ENCODE assay signal across 25 cellular contexts in genomic region chr12:6294156-6294532, GRCh38. TPM values are rescaled to one million over a fixed set of nuclear protein-coding genes. Genes with fewer than 3 reads are reported as not detected.
DNase-seq lines count a peak whose midpoint lies in the region; ATAC-seq and TF ChIP-seq lines count a peak whose summit lies in the region.
"Had no signal": no experiment of that assay in that cellular context is flagged by ENCODE, and none has a peak within 500 bp of the region (broad histone marks: within the 10 kb centered on the region; RNA-seq: fewer than 3 reads in every experiment).

No MANE protein-coding gene starts in this region.

- H3K4me3 ChIP-seq in PC-9 = no peak overlapping the region
- no peak overlapping the region for H3K4me3 ChIP-seq in liver (ENCODE audit: low read depth in 1 of 3, low read length in 3 of 3)
- H3K4me3 ChIP-seq in transverse colon = no peak overlapping the region

- H3K4me3 Mint-ChIP-seq in chondrocyte (ENCODE audit: unreplicated experiment) = no peak overlapping the region
- H3K4me3 Mint-ChIP-seq in activated CD8-positive, alpha-beta memory T cell treated with anti-CD3 and anti-CD28 coated beads, Interleukin-2, amount 10 ng/mL, durations not matched to agents 7 days and 5 days = no peak overlapping the region
- H3K4me3 Mint-ChIP-seq: CD8-positive, alpha-beta T cell; natural killer cell; stimulated activated memory B cell treated with anti-CD40 and anti-IgM and Interleukin-4, amounts not matched to agents 10 μg/mL and 1 μg/mL and 100 μg/mL, for 72 hours had no signal

- H3K27ac Mint-ChIP-seq in chondrocyte (ENCODE audit: unreplicated experiment) = no peak overlapping the region
- H3K27ac Mint-ChIP-seq in activated CD8-positive, alpha-beta memory T cell treated with anti-CD3 and anti-CD28 coated beads, Interleukin-2, amount 10 ng/mL, durations not matched to agents 7 days and 5 days = no peak overlapping the region
- H3K27ac Mint-ChIP-seq: CD8-positive, alpha-beta T cell; natural killer cell; stimulated activated memory B cell treated with anti-CD40 and anti-IgM and Interleukin-4, amounts not matched to agents 10 μg/mL and 1 μg/mL and 100 μg/mL, for 72 hours had no signal

- intact Hi-C loops in PC-9 (cut with micrococcal nuclease; ENCODE audit: unreplicated experiment) (loop anchor here (2.0 kb wide), 1 partner anchor 83 kb away; no protein-coding TSS in a partner anchor), transverse colon (cut with DNase I; ENCODE audit: low total_unique reads) (no loop called here)

- no peak for ATAC-seq in HG03521 (IDR thresholded peaks at IDR 0.05; ENCODE audit: unreplicated experiment)
- no peak for ATAC-seq in activated CD8-positive, alpha-beta memory T cell treated with anti-CD3 and anti-CD28 coated beads, Interleukin-2, amount 10 ng/mL, durations not matched to agents 7 days and 5 days
- ATAC-seq: CD8-positive, alpha-beta T cell; natural killer cell; stimulated activated memory B cell treated with anti-CD40 and anti-IgM and Interleukin-4, amounts not matched to agents 10 μg/mL and 1 μg/mL and 100 μg/mL, for 72 hours had no signal

- H3K27ac ChIP-seq in PC-9 (peak overlapping the region; percentile 91), liver (ENCODE audit: low read depth in 1 of 2, low read length in 2 of 2) (peak overlapping the region; percentile 57 to 83), transverse colon (peak overlapping the region; percentile 87 to 96 (median 90))
- H3K27ac ChIP-seq: VCaP had no signal

- in situ Hi-C loops in transverse colon (cut with MboI; ENCODE audit: low pct_ligation_motif_present in 1 of 4, low pct_unique_long_range_greater_than_20kb in 1 of 4, low sequenced_read_pairs in 3 of 4) = no loop called here

- no peak for TF ChIP-seq POLR2A in transverse colon (IDR thresholded peaks at IDR 0.05)

- H3K27me3 Mint-ChIP-seq in chondrocyte (ENCODE audit: low read depth) = no peaks in the 10 kb centered on the region
- peaks cover 8% of the 10 kb centered on the region for H3K27me3 Mint-ChIP-seq in activated CD8-positive, alpha-beta memory T cell treated with anti-CD3 and anti-CD28 coated beads, Interleukin-2, amount 10 ng/mL, durations not matched to agents 7 days and 5 days

- H4K20me1 ChIP-seq in PC-9 (ENCODE audit: insufficient read depth) = no peaks in the 10 kb centered on the region

- H3K27me3 ChIP-seq in PC-9 (ENCODE audit: insufficient read depth, low read depth) (no peaks in the 10 kb centered on the region), liver (ENCODE audit: control insufficient read depth in 4 of 4, insufficient read depth in 4 of 4, low read length in 3 of 4) (no peaks in the 10 kb centered on the region), transverse colon (no peaks in the 10 kb centered on the region)

- peak overlapping the region; percentile 53 for H3K4me2 ChIP-seq in PC-9

- H3K4me1 ChIP-seq in PC-9 (replicated peaks; ENCODE audit: insufficient read depth) (peaks cover 64% of the 10 kb centered on the region), liver (ENCODE audit: control insufficient read depth in 4 of 4, insufficient read depth in 4 of 4, low read length in 3 of 4) (peaks cover 10 to 33% (median 25%) of the 10 kb centered on the region in 4 donors), transverse colon (peaks cover 20 to 58% (median 36%) of the 10 kb centered on the region in 4 donors)

- peaks cover 48% of the 10 kb centered on the region for H3F3A ChIP-seq in PC-9 (ENCODE audit: insufficient read depth, low read depth)

- H3K9me3 Mint-ChIP-seq in chondrocyte (ENCODE audit: low read depth) = no peaks in the 10 kb centered on the region
- no peaks in the 10 kb centered on the region for H3K9me3 Mint-ChIP-seq in activated CD8-positive, alpha-beta memory T cell treated with anti-CD3 and anti-CD28 coated beads, Interleukin-2, amount 10 ng/mL, durations not matched to agents 7 days and 5 days (ENCODE audit: low read depth)
- H3K9me3 Mint-ChIP-seq: CD8-positive, alpha-beta T cell; natural killer cell; stimulated activated memory B cell treated with anti-CD40 and anti-IgM and Interleukin-4, amounts not matched to agents 10 μg/mL and 1 μg/mL and 100 μg/mL, for 72 hours had no signal

- peaks cover 23% of the 10 kb centered on the region for H3K4me1 Mint-ChIP-seq in chondrocyte (ENCODE audit: low read depth)
- H3K4me1 Mint-ChIP-seq in activated CD8-positive, alpha-beta memory T cell treated with anti-CD3 and anti-CD28 coated beads, Interleukin-2, amount 10 ng/mL, durations not matched to agents 7 days and 5 days = no peaks in the 10 kb centered on the region
- H3K4me1 Mint-ChIP-seq: natural killer cell; stimulated activated memory B cell treated with anti-CD40 and anti-IgM and Interleukin-4, amounts not matched to agents 10 μg/mL and 1 μg/mL and 100 μg/mL, for 72 hours had no signal

- DNase-seq in PC-9 (no peak), chondrocyte (ENCODE audit: low spot score) (peak; percentile 2), transverse colon (no peak), SHP77 treated with DMSO at 0.1 percent for 48 hours (lab: John Stamatoyannopoulos, UW) (no peak)
- DNase-seq in activated CD8-positive, alpha-beta memory T cell treated with anti-CD3 and anti-CD28 coated beads, Interleukin-2, amount 10 ng/mL, durations not matched to agents 7 days and 5 days = no peak
- DNase-seq: activated CD4-positive, alpha-beta T cell treated with anti-CD3 and anti-CD28 coated beads for 48 hours; activated naive CD4-positive, alpha-beta T cell treated with Interleukin-2 at 50 U/mL for 16 hours; activated T-cell treated with anti-CD3 and anti-CD28 coated beads, Interleukin-2, amount 50 U/mL, for 48 hours; amniotic stem cell; caudate nucleus; CD8-positive, alpha-beta T cell; DMS153; head of caudate nucleus; Kasumi-1; left cardiac atrium; natural killer cell; NCI-H187; retina; stimulated activated CD4-positive, alpha-beta T cell treated with anti-CD3 and anti-CD28 coated beads, Interleukin-4, amount 100 ng/mL, for 1 hour had no signal

- H3K9me3 ChIP-seq in PC-9 (ENCODE audit: insufficient read depth, low read depth) (no peaks in the 10 kb centered on the region), liver (ENCODE audit: control insufficient read depth in 4 of 4, low read length in 3 of 4) (no peaks in the 10 kb centered on the region), transverse colon (no peaks in the 10 kb centered on the region)

- H3K36me3 ChIP-seq in PC-9 (ENCODE audit: low read depth) (no peaks in the 10 kb centered on the region), liver (ENCODE audit: control insufficient read depth in 4 of 4, insufficient read depth in 3 of 4, low read depth in 1 of 4, low read length in 3 of 4) (no peaks in the 10 kb centered on the region), transverse colon (no peaks in the 10 kb centered on the region)

- no peak overlapping the region for H3K9ac ChIP-seq in liver (ENCODE audit: low read depth in 1 of 2, low read length in 2 of 2)

- WGBS in liver = 45% methylated on average over 3 of the region's 3 CpGs
- whole genome bisulfite sequencing in transverse colon (ENCODE audit: low coverage in 1 of 2), 2 donors = 0 to 47% methylated on average over 1 to 3 of the region's 3 CpGs

- no peaks in the 10 kb centered on the region for H3K79me2 ChIP-seq in PC-9 (ENCODE audit: low read depth)

- H3K9me2 ChIP-seq in PC-9 (ENCODE audit: insufficient read depth) = no peaks in the 10 kb centered on the region

- H2AFZ ChIP-seq in PC-9 = no peak overlapping the region

- TF ChIP-seq EP300 in transverse colon (IDR thresholded peaks at IDR 0.05; ENCODE audit: low read depth) = no peak

- no TSS peak for BruUV-seq in PC-9 (replicated peaks; lab: Mats Ljungman, UMichigan)

- TF ChIP-seq CTCF in PC-9 (conservative IDR thresholded peaks at IDR 0.05) = no peak
- no peak for TF ChIP-seq CTCF in chondrocyte (IDR thresholded peaks at IDR 0.05)
- no peak for TF ChIP-seq CTCF in liver (IDR thresholded peaks at IDR 0.05; ENCODE audit: low read depth, low read length, missing input control)
- TF ChIP-seq CTCF in transverse colon (IDR thresholded peaks at IDR 0.05) = no peak

- CTCF ChIA-PET in PC-9 (lab: Charles Lee) = interaction anchor here (0.6 to 1.5 kb wide), 7 partner anchors 9 to 549 kb away, joined by 3 to 4 read pairs (median 3); no protein-coding TSS in a partner anchor
- CTCF ChIA-PET in activated CD8-positive, alpha-beta memory T cell treated with anti-CD3 and anti-CD28 coated beads, Interleukin-2, amount 10 ng/mL, durations not matched to agents 7 days and 5 days (lab: Charles Lee) = interaction anchor here (1.0 to 2.0 kb wide), 2 partner anchors 10 to 15 kb away, joined by 4 to 7 read pairs; no protein-coding TSS in a partner anchor

- H3K36me3 Mint-ChIP-seq in chondrocyte (ENCODE audit: low read depth) = no peaks in the 10 kb centered on the region
- H3K36me3 Mint-ChIP-seq in activated CD8-positive, alpha-beta memory T cell treated with anti-CD3 and anti-CD28 coated beads, Interleukin-2, amount 10 ng/mL, durations not matched to agents 7 days and 5 days = no peaks in the 10 kb centered on the region
- H3K36me3 Mint-ChIP-seq: CD8-positive, alpha-beta T cell; natural killer cell; stimulated activated memory B cell treated with anti-CD40 and anti-IgM and Interleukin-4, amounts not matched to agents 10 μg/mL and 1 μg/mL and 100 μg/mL, for 72 hours had no signal

- TF ChIP-seq RAD21 in liver (IDR thresholded peaks at IDR 0.05) = no peak

- POLR2A ChIA-PET in PC-9 (lab: Charles Lee; ENCODE audit: unreplicated experiment) = interaction anchor here (0.5 to 2.0 kb wide), 9 partner anchors 14 to 417 kb away, joined by 4 to 52 read pairs (median 10); no protein-coding TSS in a partner anchor

TF ChIP-seq in liver, 16 proteins besides CTCF, POLR2A, EP300 and RAD21 (continues in another document):
- TF ChIP-seq JUND (IDR thresholded peaks at IDR 0.05) (no peak), GABPA (IDR thresholded peaks at IDR 0.05 in 1 of 2, conservative IDR thresholded peaks at IDR 0.05 in 1 of 2) (no peak)

RNA-seq across cellular contexts. Expression of gene PLEKHG6, which starts 16.3 kb away (rescaled TPM):
- total RNA-seq in PC-9 (2021) (86.5 and 89.9 TPM in 2 replicates), chondrocyte (0.21 to 0.35 TPM in 2 of 3 replicates, not detected in the other), liver (1 to 10 TPM; 2.2 to 6.3 TPM), transverse colon (100 to 1,000 TPM; 142 to 373 (median 198) TPM)
- polyA plus RNA-seq in liver = 1 to 10 TPM; 2.4 to 2.7 TPM
- not detected for total RNA-seq in activated CD8-positive, alpha-beta memory T cell treated with anti-CD3 and anti-CD28 coated beads, Interleukin-2, amount 10 ng/mL, durations not matched to agents 7 days and 5 days
- total RNA-seq: CD8-positive, alpha-beta T cell; dermis blood vessel endothelial cell; natural killer cell; RPMI7951 had no signal

RNA-seq across cellular contexts. Expression of gene TNFRSF1A, which starts 47.7 kb away (rescaled TPM):
- total RNA-seq in PC-9 (2021) (144 and 165 TPM in 2 replicates), chondrocyte (88.5 to 128 TPM (median 127 TPM) in 3 replicates), liver (100 to 1,000 TPM in 1 of 2 donors, 10 to 100 TPM in 1; 36.9 to 144 TPM), transverse colon (100 to 1,000 TPM; 229 to 317 (median 258) TPM)
- 100 to 1,000 TPM in 1 of 2 donors, 10 to 100 TPM in 1; 56.0 to 121 TPM for polyA plus RNA-seq in liver
- 10 to 100 TPM; 63.3 to 71.5 TPM for total RNA-seq in activated CD8-positive, alpha-beta memory T cell treated with anti-CD3 and anti-CD28 coated beads, Interleukin-2, amount 10 ng/mL, durations not matched to agents 7 days and 5 days

Comparison
In these comparisons a context has a peak if more than half of its experiments do, and no peak if none do; other contexts are left out.
1. RNA of gene PLEKHG6, which starts 16.3 kb away (total RNA-seq): 142 to 373 TPM in transverse colon and 86.5 to 89.9 TPM in PC-9; 2.2 to 6.3 TPM in liver, 0.21 to 0.35 TPM in chondrocyte and not detected in activated CD8-positive, alpha-beta memory T cell treated with anti-CD3 and anti-CD28 coated beads, Interleukin-2, amount 10 ng/mL, durations not matched to agents 7 days and 5 days; every median in the first group is over 10 times any median in the second.
2. Peak in every context shown above with its lines, with median percentiles within 50 percentile points of each other: H3K27ac ChIP-seq.